Comparison of ENCODE assay signal across 8 cellular contexts in genomic region chr1:16727190-16728111, GRCh38. TPM values are rescaled to one million over a fixed set of nuclear protein-coding genes. Genes with fewer than 3 reads are reported as not detected.
DNase-seq lines count a peak whose midpoint lies in the region; ATAC-seq, FAIRE-seq and TF ChIP-seq lines count a peak whose summit lies in the region.

No MANE protein-coding gene starts in this region.

- H3F3A ChIP-seq in smooth muscle cell (ENCODE audit: low read depth): no peaks in the 10 kb centered on the region

- H3K27me3 ChIP-seq in prostate gland (replicated peaks; ENCODE audit: insufficient read depth): peaks cover 2% of the 10 kb centered on the region
- no peaks in the 10 kb centered on the region for H3K27me3 ChIP-seq in smooth muscle cell (ENCODE audit: low read depth)

- H3K27me3 Mint-ChIP-seq in endothelial cell (ENCODE audit: unreplicated experiment): no peaks in the 10 kb centered on the region

- no peak overlapping the region for H3K27ac Mint-ChIP-seq in endothelial cell (ENCODE audit: unreplicated experiment)

- ATAC-seq in activated CD4-positive, CD25-positive, alpha-beta regulatory T cell treated with anti-CD3 and anti-CD28 coated beads, Interleukin-2, amount 50 U/mL, for 24 hours: peak; percentile 53 to 89
- ATAC-seq in GM19397 (IDR thresholded peaks at IDR 0.05; ENCODE audit: unreplicated experiment): no peak
- ATAC-seq in HG02642 (IDR thresholded peaks at IDR 0.05; ENCODE audit: poor library complexity, unreplicated experiment): no peak

- no peaks in the 10 kb centered on the region for H3K9me3 ChIP-seq in prostate gland
- no peaks in the 10 kb centered on the region for H3K9me3 ChIP-seq in smooth muscle cell (replicated peaks; ENCODE audit: low read depth)

- FAIRE-seq in G401.6 (lab: Jason Lieb, UNC): peak; percentile 6

- TF ChIP-seq CTCF in endothelial cell (IDR thresholded peaks at IDR 0.05; ENCODE audit: unreplicated experiment): no peak
- TF ChIP-seq CTCF in prostate gland (IDR thresholded peaks at IDR 0.05): no peak
- no peak for TF ChIP-seq CTCF in smooth muscle cell (IDR thresholded peaks at IDR 0.05; ENCODE audit: borderline replicate concordance, insufficient read depth, poor library complexity, severe bottlenecking)

- DNase-seq in KG1 (lab: John Stamatoyannopoulos, UW): peak; percentile 53
- DNase-seq in endothelial cell (ENCODE audit: low spot score): peak; percentile 62
- peak; percentile 25 for DNase-seq in prostate gland (ENCODE audit: low spot score)
- no peak for DNase-seq in smooth muscle cell (lab: John Stamatoyannopoulos, UW; ENCODE audit: unreplicated experiment)

- H3K27ac ChIP-seq in prostate gland (no peak overlapping the region), smooth muscle cell (ENCODE audit: low read depth) (no peak overlapping the region)

- no peaks in the 10 kb centered on the region for H3K79me2 ChIP-seq in smooth muscle cell (ENCODE audit: low read depth)

- no peak overlapping the region for H3K9ac ChIP-seq in smooth muscle cell (ENCODE audit: low read depth)

- H3K4me3 Mint-ChIP-seq in endothelial cell (ENCODE audit: unreplicated experiment): no peak overlapping the region

- no peaks in the 10 kb centered on the region for H3K4me1 Mint-ChIP-seq in endothelial cell (ENCODE audit: unreplicated experiment)

- intact Hi-C loops in prostate gland (cut with DNase I): no loop called here

- H3K4me3 ChIP-seq in prostate gland (no peak overlapping the region), smooth muscle cell (no peak overlapping the region)

- H3K36me3 ChIP-seq in prostate gland: no peaks in the 10 kb centered on the region
- H3K36me3 ChIP-seq in smooth muscle cell (ENCODE audit: low read depth): no peaks in the 10 kb centered on the region

- H3K4me1 ChIP-seq in prostate gland (replicated peaks) (no peaks in the 10 kb centered on the region), smooth muscle cell (ENCODE audit: low read depth) (no peaks in the 10 kb centered on the region)

- no peak overlapping the region for H2AFZ ChIP-seq in smooth muscle cell (ENCODE audit: low read depth)

- H4K20me1 ChIP-seq in smooth muscle cell (ENCODE audit: low read depth): no peaks in the 10 kb centered on the region

- H3K9me3 Mint-ChIP-seq in endothelial cell (ENCODE audit: unreplicated experiment): no peaks in the 10 kb centered on the region

- TF ChIP-seq POLR2A in prostate gland (IDR thresholded peaks at IDR 0.05): no peak

- no peak overlapping the region for H3K4me2 ChIP-seq in smooth muscle cell

- no peaks in the 10 kb centered on the region for H3K36me3 Mint-ChIP-seq in endothelial cell (ENCODE audit: low read depth, unreplicated experiment)

- 84% methylated on average over 42 of the region's 42 CpGs for WGBS in prostate gland
- 88% methylated on average over 42 of the region's 42 CpGs for WGBS in smooth muscle cell (ENCODE audit: low lambda C conversion rate)

RNA-seq across cellular contexts. Expression of gene RNU1-4, which starts 12.9 kb away (rescaled TPM):
- total RNA-seq in endothelial cell (ENCODE audit: unreplicated experiment) (3,428 TPM), prostate gland (under 1 TPM; under 0.01 TPM), smooth muscle cell (under 0.01 TPM in 2 replicates)
- 4.2 and 6.4 TPM in 2 replicates for polyA plus RNA-seq in smooth muscle cell

Comparison
In these comparisons a context has a peak if more than half of its experiments do, and no peak if none do; other contexts are left out.
1. ATAC-seq: peak in activated CD4-positive, CD25-positive, alpha-beta regulatory T cell treated with anti-CD3 and anti-CD28 coated beads, Interleukin-2, amount 50 U/mL, for 24 hours (2 of 2); none in GM19397 (single experiment) and HG02642 (single experiment).
2. RNA of gene RNU1-4, which starts 12.9 kb away (total RNA-seq): 3,428 TPM in endothelial cell (single experiment); under 0.01 TPM in prostate gland and under 0.01 TPM in smooth muscle cell; every median in the first group is over 1,000 times any median in the second.